19 cellular contexts compared by ENCODE assay signal in genomic region chr18:56036673-56037072, GRCh38.
A peak's percentile ranks its signal among the peaks of the same experiment; 100 is the strongest.
DNase-seq lines count a peak whose midpoint lies in the region; ATAC-seq and TF ChIP-seq lines count a peak whose summit lies in the region.
"Had no signal": no experiment of that assay in that cellular context is flagged by ENCODE, and none has a peak within 500 bp of the region (broad histone marks: within the 10 kb centered on the region; RNA-seq: fewer than 3 reads in every experiment).

No MANE protein-coding gene starts in this region.

- no peaks in the 10 kb centered on the region for H3K9me3 ChIP-seq in mammary epithelial cell (replicated peaks; ENCODE audit: insufficient read depth, low read length)

- no peaks in the 10 kb centered on the region for H3K27me3 Mint-ChIP-seq in MCF 10A (ENCODE audit: insufficient read depth, unreplicated experiment)
- H3K27me3 Mint-ChIP-seq: B cell had no signal

- no peak overlapping the region for H3K9ac ChIP-seq in mammary epithelial cell (ENCODE audit: insufficient read depth, low read length)

- dilution Hi-C loops in mammary epithelial cell (cut with HindIII; ENCODE audit: low sequenced_read_pairs), result no loop called here

- no peaks in the 10 kb centered on the region for H3K79me2 ChIP-seq in mammary epithelial cell (ENCODE audit: insufficient read depth, low read length)

- H3K4me2 ChIP-seq in mammary epithelial cell (ENCODE audit: insufficient read depth, low read depth, low read length), result no peak overlapping the region
- H3K4me2 ChIP-seq: PC-9 had no signal

- H3K4me3 Mint-ChIP-seq in MCF 10A (ENCODE audit: unreplicated experiment), result no peak overlapping the region
- H3K4me3 Mint-ChIP-seq: B cell, CD14-positive monocyte had no signal

- no peaks in the 10 kb centered on the region for H3K36me3 ChIP-seq in mammary epithelial cell (ENCODE audit: insufficient read depth, low read length)

- intact Hi-C loops in MCF 10A (cut with micrococcal nuclease) (no loop called here), mammary epithelial cell (cut with micrococcal nuclease) (no loop called here)

- no peak overlapping the region for H3K27ac ChIP-seq in mammary epithelial cell (ENCODE audit: insufficient read depth, low read depth, low read length)
- H3K27ac ChIP-seq: PC-9, SK-N-MC had no signal

- no TSS peak for BruUV-seq in MCF 10A (replicated peaks; lab: Mats Ljungman, UMichigan)
- BruUV-seq in mammary epithelial cell (replicated peaks; lab: Mats Ljungman, UMichigan), result no TSS peak

- no peaks in the 10 kb centered on the region for H3K36me3 Mint-ChIP-seq in MCF 10A (ENCODE audit: insufficient read depth, unreplicated experiment)
- H3K36me3 Mint-ChIP-seq: CD14-positive monocyte had no signal

- no peak overlapping the region for H3K27ac Mint-ChIP-seq in MCF 10A (ENCODE audit: low read depth, unreplicated experiment)
- H3K27ac Mint-ChIP-seq: B cell, CD14-positive monocyte had no signal

- 36% methylated on average over 1 of the region's 1 CpG for WGBS in mammary epithelial cell (ENCODE audit: low coverage, missing lambda C conversion rate)

- ATAC-seq in HG02840 (IDR thresholded peaks at IDR 0.05; ENCODE audit: low FRiP score, unreplicated experiment), result no peak
- ATAC-seq in HG02763 (IDR thresholded peaks at IDR 0.05; ENCODE audit: unreplicated experiment), result no peak

- no peaks in the 10 kb centered on the region for H3K4me1 Mint-ChIP-seq in MCF 10A (ENCODE audit: insufficient read depth, unreplicated experiment)
- H3K4me1 Mint-ChIP-seq: CD14-positive monocyte had no signal

- no peak overlapping the region for H2AFZ ChIP-seq in mammary epithelial cell (ENCODE audit: low read depth, low read length)
- H2AFZ ChIP-seq: PC-9 had no signal

- no peaks in the 10 kb centered on the region for H4K20me1 ChIP-seq in mammary epithelial cell (ENCODE audit: insufficient read depth, low read length)

- DNase-seq in MCF 10A (ENCODE audit: unreplicated experiment) (peak; percentile 1), mammary epithelial cell (no peak), astrocyte of the hippocampus (ENCODE audit: low read depth, low spot score) (peak; percentile 1), fibroblast of peridontal ligament (ENCODE audit: extremely low read depth) (peak; percentile 48), MV-4-11 (lab: John Stamatoyannopoulos, UW) (no peak)
- DNase-seq in activated naive CD4-positive, alpha-beta T cell treated with Interleukin-2 at 50 U/mL for 16 hours, result no peak
- DNase-seq: MM.1S, NCI-H1436 treated with DMSO at 0.1 percent for 48 hours, NCI-H2081, NCI-H510A, NCI-H748 treated with DMSO at 0.1 percent for 48 hours, PC-9, RPMI8226, SHP77 had no signal

- CTCF ChIA-PET in MCF 10A (lab: Yijun Ruan, JAX) (no interaction called here), mammary epithelial cell (lab: Charles Lee; ENCODE audit: low non-redundant PET) (no interaction called here)

- no peak overlapping the region for H3K4me3 ChIP-seq in mammary epithelial cell (replicated peaks in 1 of 3; ENCODE audit: insufficient read depth in 1 of 3, low read depth in 2 of 3, low read length in 3 of 3)
- H3K4me3 ChIP-seq: PC-9, SK-N-MC had no signal

- no peaks in the 10 kb centered on the region for H3K4me1 ChIP-seq in mammary epithelial cell (ENCODE audit: insufficient read depth, low read length)

- no peaks in the 10 kb centered on the region for H3K9me3 Mint-ChIP-seq in MCF 10A (ENCODE audit: unreplicated experiment)

- TF ChIP-seq CTCF in MCF 10A (IDR thresholded peaks at IDR 0.05; ENCODE audit: unreplicated experiment) (no peak), mammary epithelial cell (conservative IDR thresholded peaks at IDR 0.05 in 1 of 2, IDR thresholded peaks at IDR 0.05 in 1 of 2; ENCODE audit: extremely low read depth in 1 of 2, insufficient read depth in 1 of 2, low read depth in 1 of 2, low read length in 2 of 2) (no peak)

- in situ Hi-C loops in mammary epithelial cell (cut with MboI; ENCODE audit: low sequenced_read_pairs in 2 of 2), result no loop called here

- POLR2A ChIA-PET in MCF 10A (lab: Yijun Ruan, JAX), result no interaction called here

- H3K27me3 ChIP-seq in mammary epithelial cell (ENCODE audit: insufficient read depth, low read length), result no peaks in the 10 kb centered on the region

Comparison
In these comparisons a context has a peak if more than half of its experiments do, and no peak if none do; other contexts are left out.
1. DNase-seq: peak in MCF 10A (single experiment), astrocyte of the hippocampus (single experiment) and fibroblast of peridontal ligament (single experiment); none in mammary epithelial cell (single experiment), MV-4-11 (single experiment) and activated naive CD4-positive, alpha-beta T cell treated with Interleukin-2 at 50 U/mL for 16 hours (single experiment).